1 cellular context compared by ENCODE assay signal in the genomic region with DNA sequence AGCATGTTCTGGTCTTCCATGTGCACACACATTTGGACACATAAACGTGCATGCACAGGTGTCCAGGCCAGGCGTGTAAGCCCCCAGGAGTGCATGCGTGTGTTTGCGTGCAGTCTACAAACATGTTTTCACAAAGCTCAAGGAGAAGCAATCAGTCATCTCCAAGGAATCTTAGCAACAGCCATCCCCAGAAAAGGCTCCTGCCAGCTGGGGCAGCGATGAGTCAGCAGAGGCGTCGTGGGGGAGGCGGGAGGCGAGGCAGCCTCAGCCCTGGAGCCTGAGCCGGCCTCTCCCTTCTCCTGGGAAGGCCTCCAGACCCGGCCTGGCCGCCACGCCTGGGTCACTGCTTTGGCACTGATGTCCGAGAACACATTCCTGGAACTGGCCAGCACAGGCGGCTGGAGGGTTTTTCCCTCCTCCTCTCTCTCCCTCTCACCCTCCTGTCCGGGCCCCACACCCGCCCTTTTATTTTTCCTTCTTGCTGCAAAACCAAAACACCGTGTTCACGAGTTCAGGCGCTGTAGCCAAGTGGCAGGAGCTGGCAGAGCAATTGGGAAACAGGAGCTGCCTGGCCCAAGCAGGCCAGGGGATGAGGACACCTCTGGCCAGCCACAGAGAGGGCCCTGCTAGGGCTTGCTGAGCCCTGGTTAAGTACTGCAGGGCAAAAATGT.
TF ChIP-seq lines count a peak whose summit lies in the region.

No MANE protein-coding gene starts in this region.

TF ChIP-seq in HEK293, 187 proteins besides CTCF, POLR2A, EP300 and RAD21 (continued from another document and continues in another):
- TF ChIP-seq, protein P1, sequence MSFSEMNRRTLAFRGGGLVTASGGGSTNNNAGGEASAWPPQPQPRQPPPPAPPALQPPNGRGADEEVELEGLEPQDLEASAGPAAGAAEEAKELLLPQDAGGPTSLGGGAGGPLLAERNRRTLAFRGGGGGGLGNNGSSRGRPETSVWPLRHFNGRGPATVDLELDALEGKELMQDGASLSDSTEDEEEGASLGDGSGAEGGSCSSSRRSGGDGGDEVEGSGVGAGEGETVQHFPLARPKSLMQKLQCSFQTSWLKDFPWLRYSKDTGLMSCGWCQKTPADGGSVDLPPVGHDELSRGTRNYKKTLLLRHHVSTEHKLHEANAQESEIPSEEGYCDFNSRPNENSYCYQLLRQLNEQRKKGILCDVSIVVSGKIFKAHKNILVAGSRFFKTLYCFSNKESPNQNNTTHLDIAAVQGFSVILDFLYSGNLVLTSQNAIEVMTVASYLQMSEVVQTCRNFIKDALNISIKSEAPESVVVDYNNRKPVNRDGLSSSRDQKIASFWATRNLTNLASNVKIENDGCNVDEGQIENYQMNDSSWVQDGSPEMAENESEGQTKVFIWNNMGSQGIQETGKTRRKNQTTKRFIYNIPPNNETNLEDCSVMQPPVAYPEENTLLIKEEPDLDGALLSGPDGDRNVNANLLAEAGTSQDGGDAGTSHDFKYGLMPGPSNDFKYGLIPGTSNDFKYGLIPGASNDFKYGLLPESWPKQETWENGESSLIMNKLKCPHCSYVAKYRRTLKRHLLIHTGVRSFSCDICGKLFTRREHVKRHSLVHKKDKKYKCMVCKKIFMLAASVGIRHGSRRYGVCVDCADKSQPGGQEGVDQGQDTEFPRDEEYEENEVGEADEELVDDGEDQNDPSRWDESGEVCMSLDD (tag by site-specific recombination; IDR thresholded peaks at IDR 0.05) = 0 out of 2 replicates have a peak, but pooled peaks have one; percentile 22
- TF ChIP-seq ZNF626 (tag by site-specific recombination; IDR thresholded peaks at IDR 0.05) (no peak), SCRT2 (tag by site-specific recombination; IDR thresholded peaks at IDR 0.05) (peak; percentile 55), ZNF24 (tag by site-specific recombination; IDR thresholded peaks at IDR 0.05) (peak; percentile 55; the same call in 1 of the 2 replicates), ZFP3 (tag by site-specific recombination; IDR thresholded peaks at IDR 0.05; ENCODE audit: low read depth) (no peak), MEIS1 (CRISPR knock-in tag; IDR thresholded peaks at IDR 0.05; ENCODE audit: borderline replicate concordance) (no peak), ZNF561 (tag by site-specific recombination; IDR thresholded peaks at IDR 0.05; ENCODE audit: borderline replicate concordance) (no peak), ZNF174 (tag by site-specific recombination; IDR thresholded peaks at IDR 0.05) (no peak), SETDB1 (IDR thresholded peaks at IDR 0.05; ENCODE audit: insufficient read length, low read length) (no peak), ZNF670 (tag by site-specific recombination; IDR thresholded peaks at IDR 0.05; ENCODE audit: low read depth) (no peak), ZNF366 (tag by site-specific recombination; conservative IDR thresholded peaks at IDR 0.05) (no peak; the same call in 1 of the 2 replicates), ZNF777 (tag by site-specific recombination; IDR thresholded peaks at IDR 0.05; ENCODE audit: borderline replicate concordance) (no peak), ZNF654 (tag by site-specific recombination; IDR thresholded peaks at IDR 0.05; ENCODE audit: low read depth) (no peak), GLI2 (tag by site-specific recombination; IDR thresholded peaks at IDR 0.05; ENCODE audit: borderline replicate concordance, low read depth) (no peak), ZNF514 (tag by site-specific recombination; IDR thresholded peaks at IDR 0.05) (no peak), SP7 (tag by site-specific recombination; IDR thresholded peaks at IDR 0.05) (peak; percentile 74), ZNF549 (tag by site-specific recombination; IDR thresholded peaks at IDR 0.05) (no peak), EGR2 (tag by site-specific recombination; IDR thresholded peaks at IDR 0.05; ENCODE audit: low read depth) (0 out of 2 replicates have a peak, but pooled peaks have one; percentile 11), KLF10 (tag by site-specific recombination; IDR thresholded peaks at IDR 0.05) (peak; percentile 68; the same call in 1 of the 2 replicates), ZNF701 (tag by site-specific recombination; IDR thresholded peaks at IDR 0.05) (no peak), ZNF791 (tag by site-specific recombination; IDR thresholded peaks at IDR 0.05) (no peak), BCL11B (tag by site-specific recombination; IDR thresholded peaks at IDR 0.05; ENCODE audit: low read depth) (no peak), FEZF1 (tag by site-specific recombination; IDR thresholded peaks at IDR 0.05) (peak; percentile 63), ZFP69B (tag by site-specific recombination; IDR thresholded peaks at IDR 0.05) (peak; percentile 89; the same call in 1 of the 2 replicates), ZNF596 (tag by site-specific recombination; IDR thresholded peaks at IDR 0.05) (no peak), ZBTB21 (tag by site-specific recombination; IDR thresholded peaks at IDR 0.05) (0 out of 2 replicates have a peak, but pooled peaks have one; percentile 22), IKZF3 (tag by site-specific recombination; IDR thresholded peaks at IDR 0.05) (peak; percentile 71), ZNF266 (tag by site-specific recombination; IDR thresholded peaks at IDR 0.05; ENCODE audit: low read depth) (no peak), ZFP41 (tag by site-specific recombination; IDR thresholded peaks at IDR 0.05; ENCODE audit: borderline replicate concordance) (no peak), ZSCAN23 (tag by site-specific recombination; IDR thresholded peaks at IDR 0.05) (no peak), ZNF239 (tag by site-specific recombination; IDR thresholded peaks at IDR 0.05) (no peak), WT1 (tag by site-specific recombination; IDR thresholded peaks at IDR 0.05) (peak; percentile 58; the same call in 1 of the 2 replicates), ZNF776 (tag by site-specific recombination; IDR thresholded peaks at IDR 0.05; ENCODE audit: borderline replicate concordance) (no peak)
- TF ChIP-seq, protein P2, sequence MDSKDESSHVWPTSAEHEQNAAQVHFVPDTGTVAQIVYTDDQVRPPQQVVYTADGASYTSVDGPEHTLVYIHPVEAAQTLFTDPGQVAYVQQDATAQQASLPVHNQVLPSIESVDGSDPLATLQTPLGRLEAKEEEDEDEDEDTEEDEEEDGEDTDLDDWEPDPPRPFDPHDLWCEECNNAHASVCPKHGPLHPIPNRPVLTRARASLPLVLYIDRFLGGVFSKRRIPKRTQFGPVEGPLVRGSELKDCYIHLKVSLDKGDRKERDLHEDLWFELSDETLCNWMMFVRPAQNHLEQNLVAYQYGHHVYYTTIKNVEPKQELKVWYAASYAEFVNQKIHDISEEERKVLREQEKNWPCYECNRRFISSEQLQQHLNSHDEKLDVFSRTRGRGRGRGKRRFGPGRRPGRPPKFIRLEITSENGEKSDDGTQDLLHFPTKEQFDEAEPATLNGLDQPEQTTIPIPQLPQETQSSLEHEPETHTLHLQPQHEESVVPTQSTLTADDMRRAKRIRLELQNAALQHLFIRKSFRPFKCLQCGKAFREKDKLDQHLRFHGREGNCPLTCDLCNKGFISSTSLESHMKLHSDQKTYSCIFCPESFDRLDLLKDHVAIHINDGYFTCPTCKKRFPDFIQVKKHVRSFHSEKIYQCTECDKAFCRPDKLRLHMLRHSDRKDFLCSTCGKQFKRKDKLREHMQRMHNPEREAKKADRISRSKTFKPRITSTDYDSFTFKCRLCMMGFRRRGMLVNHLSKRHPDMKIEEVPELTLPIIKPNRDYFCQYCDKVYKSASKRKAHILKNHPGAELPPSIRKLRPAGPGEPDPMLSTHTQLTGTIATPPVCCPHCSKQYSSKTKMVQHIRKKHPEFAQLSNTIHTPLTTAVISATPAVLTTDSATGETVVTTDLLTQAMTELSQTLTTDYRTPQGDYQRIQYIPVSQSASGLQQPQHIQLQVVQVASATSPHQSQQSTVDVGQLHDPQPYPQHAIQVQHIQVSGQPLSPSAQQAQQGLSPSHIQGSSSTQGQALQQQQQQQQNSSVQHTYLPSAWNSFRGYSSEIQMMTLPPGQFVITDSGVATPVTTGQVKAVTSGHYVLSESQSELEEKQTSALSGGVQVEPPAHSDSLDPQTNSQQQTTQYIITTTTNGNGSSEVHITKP (tag by site-specific recombination; IDR thresholded peaks at IDR 0.05) = peak; percentile 41; the same call in 1 of the 2 replicates
- TF ChIP-seq, protein P3, sequence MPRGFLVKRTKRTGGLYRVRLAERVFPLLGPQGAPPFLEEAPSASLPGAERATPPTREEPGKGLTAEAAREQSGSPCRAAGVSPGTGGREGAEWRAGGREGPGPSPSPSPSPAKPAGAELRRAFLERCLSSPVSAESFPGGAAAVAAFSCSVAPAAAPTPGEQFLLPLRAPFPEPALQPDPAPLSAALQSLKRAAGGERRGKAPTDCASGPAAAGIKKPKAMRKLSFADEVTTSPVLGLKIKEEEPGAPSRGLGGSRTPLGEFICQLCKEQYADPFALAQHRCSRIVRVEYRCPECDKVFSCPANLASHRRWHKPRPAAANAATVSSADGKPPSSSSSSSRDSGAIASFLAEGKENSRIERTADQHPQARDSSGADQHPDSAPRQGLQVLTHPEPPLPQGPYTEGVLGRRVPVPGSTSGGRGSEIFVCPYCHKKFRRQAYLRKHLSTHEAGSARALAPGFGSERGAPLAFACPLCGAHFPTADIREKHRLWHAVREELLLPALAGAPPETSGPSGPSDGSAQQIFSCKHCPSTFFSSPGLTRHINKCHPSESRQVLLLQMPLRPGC (tag by site-specific recombination; IDR thresholded peaks at IDR 0.05) = peak; percentile 60; the same call in 1 of the 2 replicates
- TF ChIP-seq, protein P4, sequence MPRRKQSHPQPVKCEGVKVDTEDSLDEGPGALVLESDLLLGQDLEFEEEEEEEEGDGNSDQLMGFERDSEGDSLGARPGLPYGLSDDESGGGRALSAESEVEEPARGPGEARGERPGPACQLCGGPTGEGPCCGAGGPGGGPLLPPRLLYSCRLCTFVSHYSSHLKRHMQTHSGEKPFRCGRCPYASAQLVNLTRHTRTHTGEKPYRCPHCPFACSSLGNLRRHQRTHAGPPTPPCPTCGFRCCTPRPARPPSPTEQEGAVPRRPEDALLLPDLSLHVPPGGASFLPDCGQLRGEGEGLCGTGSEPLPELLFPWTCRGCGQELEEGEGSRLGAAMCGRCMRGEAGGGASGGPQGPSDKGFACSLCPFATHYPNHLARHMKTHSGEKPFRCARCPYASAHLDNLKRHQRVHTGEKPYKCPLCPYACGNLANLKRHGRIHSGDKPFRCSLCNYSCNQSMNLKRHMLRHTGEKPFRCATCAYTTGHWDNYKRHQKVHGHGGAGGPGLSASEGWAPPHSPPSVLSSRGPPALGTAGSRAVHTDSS (tag by site-specific recombination; IDR thresholded peaks at IDR 0.05) = no peak
- TF ChIP-seq, protein P5, sequence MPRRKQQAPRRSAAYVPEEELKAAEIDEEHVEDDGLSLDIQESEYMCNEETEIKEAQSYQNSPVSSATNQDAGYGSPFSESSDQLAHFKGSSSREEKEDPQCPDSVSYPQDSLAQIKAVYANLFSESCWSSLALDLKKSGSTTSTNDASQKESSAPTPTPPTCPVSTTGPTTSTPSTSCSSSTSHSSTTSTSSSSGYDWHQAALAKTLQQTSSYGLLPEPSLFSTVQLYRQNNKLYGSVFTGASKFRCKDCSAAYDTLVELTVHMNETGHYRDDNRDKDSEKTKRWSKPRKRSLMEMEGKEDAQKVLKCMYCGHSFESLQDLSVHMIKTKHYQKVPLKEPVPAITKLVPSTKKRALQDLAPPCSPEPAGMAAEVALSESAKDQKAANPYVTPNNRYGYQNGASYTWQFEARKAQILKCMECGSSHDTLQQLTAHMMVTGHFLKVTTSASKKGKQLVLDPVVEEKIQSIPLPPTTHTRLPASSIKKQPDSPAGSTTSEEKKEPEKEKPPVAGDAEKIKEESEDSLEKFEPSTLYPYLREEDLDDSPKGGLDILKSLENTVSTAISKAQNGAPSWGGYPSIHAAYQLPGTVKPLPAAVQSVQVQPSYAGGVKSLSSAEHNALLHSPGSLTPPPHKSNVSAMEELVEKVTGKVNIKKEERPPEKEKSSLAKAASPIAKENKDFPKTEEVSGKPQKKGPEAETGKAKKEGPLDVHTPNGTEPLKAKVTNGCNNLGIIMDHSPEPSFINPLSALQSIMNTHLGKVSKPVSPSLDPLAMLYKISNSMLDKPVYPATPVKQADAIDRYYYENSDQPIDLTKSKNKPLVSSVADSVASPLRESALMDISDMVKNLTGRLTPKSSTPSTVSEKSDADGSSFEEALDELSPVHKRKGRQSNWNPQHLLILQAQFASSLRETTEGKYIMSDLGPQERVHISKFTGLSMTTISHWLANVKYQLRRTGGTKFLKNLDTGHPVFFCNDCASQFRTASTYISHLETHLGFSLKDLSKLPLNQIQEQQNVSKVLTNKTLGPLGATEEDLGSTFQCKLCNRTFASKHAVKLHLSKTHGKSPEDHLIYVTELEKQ (tag by site-specific recombination; IDR thresholded peaks at IDR 0.05; ENCODE audit: borderline replicate concordance) = no peak
- TF ChIP-seq, protein P6, sequence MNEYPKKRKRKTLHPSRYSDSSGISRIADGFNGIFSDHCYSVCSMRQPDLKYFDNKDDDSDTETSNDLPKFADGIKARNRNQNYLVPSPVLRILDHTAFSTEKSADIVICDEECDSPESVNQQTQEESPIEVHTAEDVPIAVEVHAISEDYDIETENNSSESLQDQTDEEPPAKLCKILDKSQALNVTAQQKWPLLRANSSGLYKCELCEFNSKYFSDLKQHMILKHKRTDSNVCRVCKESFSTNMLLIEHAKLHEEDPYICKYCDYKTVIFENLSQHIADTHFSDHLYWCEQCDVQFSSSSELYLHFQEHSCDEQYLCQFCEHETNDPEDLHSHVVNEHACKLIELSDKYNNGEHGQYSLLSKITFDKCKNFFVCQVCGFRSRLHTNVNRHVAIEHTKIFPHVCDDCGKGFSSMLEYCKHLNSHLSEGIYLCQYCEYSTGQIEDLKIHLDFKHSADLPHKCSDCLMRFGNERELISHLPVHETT (tag by site-specific recombination; IDR thresholded peaks at IDR 0.05) = no peak
- TF ChIP-seq, protein P7, sequence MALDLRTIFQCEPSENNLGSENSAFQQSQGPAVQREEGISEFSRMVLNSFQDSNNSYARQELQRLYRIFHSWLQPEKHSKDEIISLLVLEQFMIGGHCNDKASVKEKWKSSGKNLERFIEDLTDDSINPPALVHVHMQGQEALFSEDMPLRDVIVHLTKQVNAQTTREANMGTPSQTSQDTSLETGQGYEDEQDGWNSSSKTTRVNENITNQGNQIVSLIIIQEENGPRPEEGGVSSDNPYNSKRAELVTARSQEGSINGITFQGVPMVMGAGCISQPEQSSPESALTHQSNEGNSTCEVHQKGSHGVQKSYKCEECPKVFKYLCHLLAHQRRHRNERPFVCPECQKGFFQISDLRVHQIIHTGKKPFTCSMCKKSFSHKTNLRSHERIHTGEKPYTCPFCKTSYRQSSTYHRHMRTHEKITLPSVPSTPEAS (tag by site-specific recombination; IDR thresholded peaks at IDR 0.05) = no peak
- TF ChIP-seq, protein P8, sequence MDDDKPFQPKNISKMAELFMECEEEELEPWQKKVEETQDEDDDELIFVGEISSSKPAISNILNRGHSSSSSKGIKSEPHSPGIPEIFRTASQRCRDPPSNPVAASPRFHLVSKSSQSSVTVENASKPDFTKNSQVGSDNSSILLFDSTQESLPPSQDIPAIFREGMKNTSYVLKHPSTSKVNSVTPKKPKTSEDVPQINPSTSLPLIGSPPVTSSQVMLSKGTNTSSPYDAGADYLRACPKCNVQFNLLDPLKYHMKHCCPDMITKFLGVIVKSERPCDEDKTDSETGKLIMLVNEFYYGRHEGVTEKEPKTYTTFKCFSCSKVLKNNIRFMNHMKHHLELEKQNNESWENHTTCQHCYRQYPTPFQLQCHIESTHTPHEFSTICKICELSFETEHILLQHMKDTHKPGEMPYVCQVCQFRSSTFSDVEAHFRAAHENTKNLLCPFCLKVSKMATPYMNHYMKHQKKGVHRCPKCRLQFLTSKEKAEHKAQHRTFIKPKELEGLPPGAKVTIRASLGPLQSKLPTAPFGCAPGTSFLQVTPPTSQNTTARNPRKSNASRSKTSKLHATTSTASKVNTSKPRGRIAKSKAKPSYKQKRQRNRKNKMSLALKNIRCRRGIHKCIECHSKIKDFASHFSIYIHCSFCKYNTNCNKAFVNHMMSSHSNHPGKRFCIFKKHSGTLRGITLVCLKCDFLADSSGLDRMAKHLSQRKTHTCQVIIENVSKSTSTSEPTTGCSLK (tag by site-specific recombination; IDR thresholded peaks at IDR 0.05) = no peak
